In genomic region chr5:150912312-150912814, GRCh38 we compare ENCODE assay signal across 34 cellular contexts.
"Had no signal": no experiment of that assay in that cellular context is flagged by ENCODE, and none has a peak within 500 bp of the region (broad histone marks: within the 10 kb centered on the region; RNA-seq: fewer than 3 reads in every experiment).

No MANE protein-coding gene starts in this region.

- H3K36me3 ChIP-seq: MG63 had no signal

- H3K27me3 ChIP-seq: MG63 had no signal

- H3K4me3 ChIP-seq: MG63 had no signal

- DNase-seq: Karpas-422, Kasumi-1, MG63, MM.1S, MV-4-11, NCI-H1048, NCI-H1092, NCI-H1092 treated with DMSO at 0.1 percent for 48 hours, NCI-H1105, NCI-H1105 treated with DMSO at 0.1 percent for 48 hours, NCI-H1417, NCI-H1417 treated with DMSO at 0.1 percent for 48 hours, NCI-H1436, NCI-H1436 treated with DMSO at 0.1 percent for 48 hours, NCI-H146, NCI-H1694, NCI-H1694 treated with DMSO at 0.1 percent for 48 hours, NCI-H187, NCI-H187 treated with DMSO at 0.1 percent for 48 hours, NCI-H1930, NCI-H2029, NCI-H2029 treated with DMSO at 0.1 percent for 48 hours, NCI-H2081, NCI-H2081 treated with DMSO at 0.1 percent for 48 hours, NCI-H2107, NCI-H2171, NCI-H2171 treated with DMSO at 0.1 percent for 48 hours, NCI-H2227 treated with DMSO at 0.1 percent for 48 hours, NCI-H226, NCI-H345, NCI-H446, NCI-H446 treated with DMSO at 0.1 percent for 48 hours, NCI-H510A, NCI-H510A treated with DMSO at 0.1 percent for 48 hours had no signal
